ENCODE assay signal across 31 cellular contexts in genomic region chr16:80040814-80041213, GRCh38.
"Had no signal": no experiment of that assay in that cellular context is flagged by ENCODE, and none has a peak within 500 bp of the region (broad histone marks: within the 10 kb centered on the region; RNA-seq: fewer than 3 reads in every experiment).

No MANE protein-coding gene starts in this region.

- H3K27ac ChIP-seq: gastroesophageal sphincter, hepatocyte, parathyroid adenoma, psoas muscle, sigmoid colon, thyroid gland, upper lobe of right lung had no signal

- H3K9me3 Mint-ChIP-seq: activated T-helper 2 cell treated with anti-CD3 and anti-CD28 coated beads, Interferon-gamma antibody, Interleukin-2, Interleukin-4, amounts not matched to agents 10 μg/mL and 5 μg/mL and 100 μg/mL, durations not matched to agents 14 hours and 24 hours and 36 hours; stimulated activated memory B cell treated with anti-CD40 and anti-IgM and Interleukin-4, amounts not matched to agents 10 μg/mL and 1 μg/mL and 100 μg/mL, for 72 hours; T-helper 2 cell treated with Interferon-gamma antibody and Interleukin-4, amounts not matched to agents 5 μg/mL and 100 μg/mL, for 36 hours had no signal

- H3K4me3 ChIP-seq: gastroesophageal sphincter, hepatocyte, psoas muscle, sigmoid colon, thyroid gland, upper lobe of right lung had no signal

- H3K9ac ChIP-seq: parathyroid adenoma had no signal

- ATAC-seq: activated CD8-positive, alpha-beta memory T cell treated with anti-CD3 and anti-CD28 coated beads, Interleukin-2, amount 10 ng/mL, durations not matched to agents 7 days and 5 days; activated CD8-positive, alpha-beta T cell treated with anti-CD3 and anti-CD28 coated beads, Interleukin-2, amount 10 ng/mL, durations not matched to agents 7 days and 5 days; gastroesophageal sphincter; left colon; naive thymus-derived CD4-positive, alpha-beta T cell; psoas muscle; stimulated activated memory B cell treated with anti-CD40 and anti-IgM and Interleukin-4, amounts not matched to agents 10 μg/mL and 1 μg/mL and 100 μg/mL, for 72 hours; stimulated activated naive CD8-positive, alpha-beta T cell treated with anti-CD3 and anti-CD28 coated beads, Interleukin-15, amount 100 ng/mL, for 72 hours; upper lobe of right lung had no signal

- H3K27ac Mint-ChIP-seq: activated B cell treated with CpG ODN at 0.5 μM for 24 hours; activated CD8-positive, alpha-beta memory T cell treated with anti-CD3 and anti-CD28 coated beads, Interleukin-2, amount 10 ng/mL, durations not matched to agents 7 days and 5 days; activated CD8-positive, alpha-beta T cell treated with anti-CD3 and anti-CD28 coated beads, Interleukin-2, amount 10 ng/mL, durations not matched to agents 7 days and 5 days; activated naive CD8-positive, alpha-beta T cell; activated T-helper 2 cell treated with anti-CD3 and anti-CD28 coated beads, Interferon-gamma antibody, Interleukin-2, Interleukin-4, amounts not matched to agents 10 μg/mL and 5 μg/mL and 100 μg/mL, durations not matched to agents 14 hours and 24 hours and 36 hours; brain; mesothelial cell of epicardium; naive thymus-derived CD4-positive, alpha-beta T cell; stimulated activated memory B cell treated with anti-CD40 and anti-IgM and Interleukin-4, amounts not matched to agents 10 μg/mL and 1 μg/mL and 100 μg/mL, for 72 hours; T-helper 2 cell treated with Interferon-gamma antibody and Interleukin-4, amounts not matched to agents 5 μg/mL and 100 μg/mL, for 36 hours had no signal

- H3K27me3 ChIP-seq: gastroesophageal sphincter, hepatocyte, sigmoid colon, thyroid gland had no signal

- DNase-seq: activated B cell treated with CpG ODN at 0.5 μM for 24 hours; activated CD8-positive, alpha-beta memory T cell treated with anti-CD3 and anti-CD28 coated beads, Interleukin-2, amount 10 ng/mL, durations not matched to agents 7 days and 5 days; activated CD8-positive, alpha-beta T cell treated with anti-CD3 and anti-CD28 coated beads, Interleukin-2, amount 10 ng/mL, durations not matched to agents 7 days and 5 days; activated T-cell treated with anti-CD3 and anti-CD28 coated beads, Interleukin-2, amount 50 U/mL, for 48 hours; aorta; caudate nucleus; cortex of kidney; kidney; left colon; naive thymus-derived CD4-positive, alpha-beta T cell; occipital lobe; psoas muscle; sigmoid colon; small intestine; stimulated activated CD4-positive, alpha-beta T cell treated with anti-CD3 and anti-CD28 coated beads, Interleukin-1b, Interleukin-23, amount 100 ng/mL, for 48 hours; stimulated activated CD4-positive, alpha-beta T cell treated with anti-CD3 and anti-CD28 coated beads, Interleukin-4, amount 100 ng/mL, for 4 hours; stimulated activated CD8-positive, alpha-beta memory T cell treated with anti-CD3 and anti-CD28 coated beads, Interleukin-4, amount 100 ng/mL, for 48 hours; stimulated activated naive CD8-positive, alpha-beta T cell treated with anti-CD3 and anti-CD28 coated beads, Interleukin-15, amount 100 ng/mL, for 72 hours; substantia nigra; T-helper 1 cell; thyroid gland; upper lobe of right lung had no signal

- H3K36me3 Mint-ChIP-seq: activated CD8-positive, alpha-beta memory T cell treated with anti-CD3 and anti-CD28 coated beads, Interleukin-2, amount 10 ng/mL, durations not matched to agents 7 days and 5 days; activated naive CD8-positive, alpha-beta T cell; brain; mesothelial cell of epicardium; naive thymus-derived CD4-positive, alpha-beta T cell; stimulated activated memory B cell treated with anti-CD40 and anti-IgM and Interleukin-4, amounts not matched to agents 10 μg/mL and 1 μg/mL and 100 μg/mL, for 72 hours had no signal

- H3K36me3 ChIP-seq: gastroesophageal sphincter, sigmoid colon, thyroid gland, upper lobe of right lung had no signal

- H3K4me2 ChIP-seq: hepatocyte had no signal

- H2AFZ ChIP-seq: hepatocyte, parathyroid adenoma had no signal

- H3K79me2 ChIP-seq: hepatocyte, parathyroid adenoma had no signal

- H3K9me3 ChIP-seq: psoas muscle, sigmoid colon, thyroid gland, upper lobe of right lung had no signal

- H3K4me1 ChIP-seq: parathyroid adenoma, psoas muscle, upper lobe of right lung had no signal
